14 cellular contexts compared by ENCODE assay signal in genomic region chr9:95197692-95198271, GRCh38.
DNase-seq lines count a peak whose midpoint lies in the region; TF ChIP-seq lines count a peak whose summit lies in the region.
"Had no signal": no experiment of that assay in that cellular context is flagged by ENCODE, and none has a peak within 500 bp of the region (broad histone marks: within the 10 kb centered on the region; RNA-seq: fewer than 3 reads in every experiment).

No MANE protein-coding gene starts in this region.

- no peak for TF ChIP-seq CTCF in fibroblast of pulmonary artery (IDR thresholded peaks at IDR 0.05; ENCODE audit: low read length, missing control alignments)

- H3K27ac ChIP-seq in SJCRH30 (no peak overlapping the region), stomach smooth muscle (ENCODE audit: low read length) (peak overlapping the region; percentile 18)

- H3K27me3 ChIP-seq in SJCRH30 (no peaks in the 10 kb centered on the region), stomach smooth muscle (ENCODE audit: control insufficient read depth in 1 of 2, insufficient read depth in 2 of 2, low read length in 2 of 2) (no peaks in the 10 kb centered on the region)

- H3K36me3 ChIP-seq in SJCRH30, result no peaks in the 10 kb centered on the region
- H3K36me3 ChIP-seq in stomach smooth muscle (ENCODE audit: control insufficient read depth in 2 of 2, insufficient read depth in 2 of 2, low read length in 2 of 2), result no peaks in the 10 kb centered on the region

- H3K9ac ChIP-seq in stomach smooth muscle (ENCODE audit: low read length in 2 of 2), result no peak overlapping the region

- no peak overlapping the region for H3K4me3 ChIP-seq in SJCRH30
- H3K4me3 ChIP-seq in fibroblast of pulmonary artery (replicated peaks; ENCODE audit: low read depth, low read length), result no peak overlapping the region
- no peak overlapping the region for H3K4me3 ChIP-seq in stomach smooth muscle (ENCODE audit: low read length in 2 of 2)

- DNase-seq in DMS 273 (lab: John Stamatoyannopoulos, UW; ENCODE audit: unreplicated experiment), result peak; percentile 69
- DNase-seq in DMS 273 treated with DMSO at 0.1 percent for 48 hours (lab: John Stamatoyannopoulos, UW), result no peak
- peak; percentile 23 to 31 for DNase-seq in SJCRH30
- DNase-seq in fibroblast of pulmonary artery (ENCODE audit: low read depth), result peak; percentile 45
- DNase-seq in NCI-H2081 treated with DMSO at 0.1 percent for 48 hours (lab: John Stamatoyannopoulos, UW), result no peak
- no peak for DNase-seq in ecto neural progenitor cell (ENCODE audit: low spot score)
- DNase-seq in effector CD4-positive, alpha-beta T cell, result no peak
- DNase-seq: 8988T; activated gamma-delta T cell treated with Interleukin-2 at 50 U/mL for 16 hours; effector memory CD4-positive, alpha-beta T cell; HCEC 1CT; islet precursor cell; NCI-H146 had no signal

- H3K4me1 ChIP-seq in SJCRH30 (peaks cover 13% of the 10 kb centered on the region), stomach smooth muscle (ENCODE audit: control insufficient read depth, insufficient read depth, low read length) (peaks cover 13% of the 10 kb centered on the region)

- H3K9me3 ChIP-seq in SJCRH30 (replicated peaks), result no peaks in the 10 kb centered on the region
- no peaks in the 10 kb centered on the region for H3K9me3 ChIP-seq in stomach smooth muscle (ENCODE audit: control insufficient read depth in 2 of 2, low read length in 2 of 2)

Comparison
In these comparisons a context has a peak if more than half of its experiments do, and no peak if none do; other contexts are left out.
1. DNase-seq: peak in DMS 273 (single experiment), SJCRH30 (2 of 2) and fibroblast of pulmonary artery (single experiment); none in DMS 273 treated with DMSO at 0.1 percent for 48 hours (single experiment), NCI-H2081 treated with DMSO at 0.1 percent for 48 hours (single experiment), ecto neural progenitor cell (single experiment) and effector CD4-positive, alpha-beta T cell (single experiment).